Comparison of ENCODE assay signal across 8 cellular contexts in genomic region chr10:73998623-73999622, GRCh38.
A peak's percentile ranks its signal among the peaks of the same experiment; 100 is the strongest.
DNase-seq lines count a peak whose midpoint lies in the region; ATAC-seq and TF ChIP-seq lines count a peak whose summit lies in the region.

No MANE protein-coding gene starts in this region.

- H3K4me3 ChIP-seq in foreskin fibroblast (ENCODE audit: low read depth in 1 of 2, low read length in 2 of 2), result peak overlapping the region; percentile 91 to 99

- DNase-seq in NCI-H345 (lab: John Stamatoyannopoulos, UW) (peak; percentile 38), NCI-H345 treated with DMSO at 0.1 percent for 48 hours (lab: John Stamatoyannopoulos, UW; ENCODE audit: unreplicated experiment) (no peak), NCI-H2107 (lab: John Stamatoyannopoulos, UW) (peak; percentile 39), foreskin fibroblast (peak; percentile 82 to 89), nephron progenitor cell (peak; percentile 63)
- peak; percentile 3 for DNase-seq in activated T-helper 9 cell treated with anti-CD3 and anti-CD28 coated beads, Interleukin-2, amount 50 U/mL, for 16 hours (ENCODE audit: low read depth)

- peak; percentile 65 for TF ChIP-seq CTCF in foreskin fibroblast (IDR thresholded peaks at IDR 0.05; ENCODE audit: low read depth, low read length)
- TF ChIP-seq CTCF in nephron progenitor cell (IDR thresholded peaks at IDR 0.05), result peak; percentile 26

- H3K27me3 Mint-ChIP-seq in nephron progenitor cell (ENCODE audit: low read depth, poor library complexity), result peaks cover 9% of the 10 kb centered on the region

- peak overlapping the region; percentile 99 for H3K27ac Mint-ChIP-seq in nephron progenitor cell

- ATAC-seq in GM18861 (IDR thresholded peaks at IDR 0.05; ENCODE audit: unreplicated experiment) (no peak), HG02610 (IDR thresholded peaks at IDR 0.05; ENCODE audit: unreplicated experiment) (no peak)

- H3K4me1 Mint-ChIP-seq in nephron progenitor cell, result peaks cover 55% of the 10 kb centered on the region

- H3K4me3 Mint-ChIP-seq in nephron progenitor cell, result peak overlapping the region; percentile 98

- no peaks in the 10 kb centered on the region for H3K9me3 Mint-ChIP-seq in nephron progenitor cell

- H3K36me3 Mint-ChIP-seq in nephron progenitor cell (ENCODE audit: low read depth), result peaks cover 19% of the 10 kb centered on the region
